In the genomic region with DNA sequence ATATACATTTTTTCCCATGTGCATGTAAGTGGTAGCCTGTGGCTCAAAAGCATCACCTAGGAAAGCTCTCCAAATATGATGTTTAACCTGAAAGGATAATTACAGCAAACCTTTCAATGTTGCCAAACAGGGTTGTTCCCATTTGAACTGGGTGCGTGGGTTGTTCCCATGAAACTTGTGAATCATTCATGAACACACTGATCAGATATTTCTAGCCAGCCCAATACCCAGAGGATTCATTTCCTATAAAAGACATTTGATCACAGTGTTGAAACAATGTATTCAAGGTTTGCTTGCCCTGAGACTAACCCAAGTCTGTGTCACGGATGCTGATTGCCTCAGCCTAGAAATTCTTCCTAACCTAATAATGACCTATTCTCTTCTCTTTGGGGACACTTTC, we compare ENCODE assay signal across 14 cellular contexts. TPM values are rescaled to one million over a fixed set of nuclear protein-coding genes. Genes with fewer than 3 reads are reported as not detected.
DNase-seq lines count a peak whose midpoint lies in the region; ATAC-seq and TF ChIP-seq lines count a peak whose summit lies in the region.
"Had no signal": no experiment of that assay in that cellular context is flagged by ENCODE, and none has a peak within 500 bp of the region (broad histone marks: within the 10 kb centered on the region; RNA-seq: fewer than 3 reads in every experiment).

No MANE protein-coding gene starts in this region.

- H3K4me3 ChIP-seq in AG09309 (ENCODE audit: control insufficient read depth, low read depth, low read length) (no peak overlapping the region), body of pancreas (no peak overlapping the region)

- peaks cover 29% of the 10 kb centered on the region for H3K4me1 ChIP-seq in body of pancreas

- intact Hi-C loops in body of pancreas (cut with DNase I): no loop called here

- H3K4me3 Mint-ChIP-seq in mesothelial cell of epicardium: no peak overlapping the region
- H3K4me3 Mint-ChIP-seq: activated B cell treated with CpG ODN at 0.5 μM for 24 hours had no signal

- peak overlapping the region; percentile 88 for H3K27ac Mint-ChIP-seq in mesothelial cell of epicardium
- H3K27ac Mint-ChIP-seq: activated B cell treated with CpG ODN at 0.5 μM for 24 hours had no signal

- 44 to 55% methylated on average over 2 of the region's 2 CpGs for WGBS in body of pancreas, 2 donors

- no peaks in the 10 kb centered on the region for H3K9me3 Mint-ChIP-seq in mesothelial cell of epicardium
- H3K9me3 Mint-ChIP-seq: activated B cell treated with CpG ODN at 0.5 μM for 24 hours had no signal

- H3K27me3 ChIP-seq in body of pancreas: no peaks in the 10 kb centered on the region

- H3K36me3 ChIP-seq in body of pancreas (replicated peaks in 1 of 2; ENCODE audit: insufficient read depth in 1 of 2, low read depth in 2 of 2): no peaks in the 10 kb centered on the region

- no peaks in the 10 kb centered on the region for H3K36me3 Mint-ChIP-seq in mesothelial cell of epicardium

- H3K27me3 Mint-ChIP-seq in mesothelial cell of epicardium (ENCODE audit: low read depth): no peaks in the 10 kb centered on the region

- TF ChIP-seq CTCF in AG09309 (IDR thresholded peaks at IDR 0.05; ENCODE audit: control insufficient read depth, insufficient read depth, low read depth, low read length, missing control alignments) (no peak), body of pancreas (IDR thresholded peaks at IDR 0.05) (no peak), mesothelial cell of epicardium (IDR thresholded peaks at IDR 0.05; ENCODE audit: unreplicated experiment) (no peak)

- peaks cover 66% of the 10 kb centered on the region for H3K4me1 Mint-ChIP-seq in mesothelial cell of epicardium
- H3K4me1 Mint-ChIP-seq: activated B cell treated with CpG ODN at 0.5 μM for 24 hours had no signal

- ATAC-seq in body of pancreas (peak; percentile 36), HG02884 (IDR thresholded peaks at IDR 0.05; ENCODE audit: unreplicated experiment) (no peak)
- ATAC-seq: Right ventricle myocardium inferior had no signal

- peak; percentile 95 for DNase-seq in AG09309 (ENCODE audit: low read depth)
- DNase-seq in HCEC 1CT: peak; percentile 93
- DNase-seq in body of pancreas: peak in 2 of 4 donors; percentile 13 to 16
- no peak for DNase-seq in mesothelial cell of epicardium (ENCODE audit: low spot score in 2 of 2, unreplicated experiment in 2 of 2)
- no peak for DNase-seq in NCI-H226
- no peak for DNase-seq in hippocampal formation (lab: John Stamatoyannopoulos, UW)
- no peak for DNase-seq in NCI-H748 treated with DMSO at 0.1 percent for 48 hours (lab: John Stamatoyannopoulos, UW)
- DNase-seq: activated B cell treated with CpG ODN at 0.5 μM for 24 hours, mesendoderm, NCI-H1092 had no signal

- peak overlapping the region; percentile 6 to 71 (median 36) for H3K27ac ChIP-seq in body of pancreas

- H3K9me3 ChIP-seq in body of pancreas: no peaks in the 10 kb centered on the region

- TF ChIP-seq POLR2A in body of pancreas (IDR thresholded peaks at IDR 0.05): no peak

RNA-seq across cellular contexts. Expression of a gene that starts 12.9 kb away (rescaled TPM):
- not detected for total RNA-seq in body of pancreas
- not detected in 3 replicates for total RNA-seq in mesothelial cell of epicardium
- total RNA-seq: activated B cell treated with CpG ODN at 0.5 μM for 24 hours, glomerular endothelial cell, NCI-H460, Right ventricle myocardium inferior had no signal

RNA-seq across cellular contexts. Expression of a gene that starts 16.4 kb away (rescaled TPM):
- 1 to 10 TPM; 2.3 to 9.6 TPM for total RNA-seq in body of pancreas
- total RNA-seq in mesothelial cell of epicardium: 2.3 to 2.8 TPM (median 2.6 TPM) in 3 replicates
- total RNA-seq: activated B cell treated with CpG ODN at 0.5 μM for 24 hours, glomerular endothelial cell had no signal

RNA-seq across cellular contexts. Expression of a gene that starts 30.2 kb away (rescaled TPM):
- total RNA-seq in body of pancreas: 1 to 10 TPM in 1 of 2 donors, not detected in 1; 1.6 TPM
- 0.16 TPM in 1 of 3 replicates, not detected in the others for total RNA-seq in mesothelial cell of epicardium
- total RNA-seq: activated B cell treated with CpG ODN at 0.5 μM for 24 hours, glomerular endothelial cell, NCI-H460, Right ventricle myocardium inferior had no signal

RNA-seq across cellular contexts. Expression of a gene that starts 40.1 kb away (rescaled TPM):
- total RNA-seq in body of pancreas (not detected), mesothelial cell of epicardium (not detected in 3 replicates)
- total RNA-seq: activated B cell treated with CpG ODN at 0.5 μM for 24 hours, glomerular endothelial cell, NCI-H460, Right ventricle myocardium inferior had no signal

RNA-seq across cellular contexts. Expression of a gene that starts 45.8 kb away (rescaled TPM):
- total RNA-seq in body of pancreas (not detected), mesothelial cell of epicardium (not detected in 3 replicates)
- total RNA-seq: activated B cell treated with CpG ODN at 0.5 μM for 24 hours, glomerular endothelial cell, NCI-H460, Right ventricle myocardium inferior had no signal

Comparison
In these comparisons a context has a peak if more than half of its experiments do, and no peak if none do; other contexts are left out.
1. DNase-seq: peak in AG09309 (single experiment) and HCEC 1CT (single experiment); none in mesothelial cell of epicardium (0 of 2), NCI-H226 (single experiment), hippocampal formation (0 of 2) and NCI-H748 treated with DMSO at 0.1 percent for 48 hours (single experiment).